Comparison of ENCODE assay signal across 15 cellular contexts in genomic region chr1:186842547-186842946, GRCh38. TPM values are rescaled to one million over a fixed set of nuclear protein-coding genes. Genes with fewer than 3 reads are reported as not detected.
A peak's percentile ranks its signal among the peaks of the same experiment; 100 is the strongest.
DNase-seq lines count a peak whose midpoint lies in the region; ATAC-seq and TF ChIP-seq lines count a peak whose summit lies in the region.
"Had no signal": no experiment of that assay in that cellular context is flagged by ENCODE, and none has a peak within 500 bp of the region (broad histone marks: within the 10 kb centered on the region; RNA-seq: fewer than 3 reads in every experiment).

No MANE protein-coding gene starts in this region.

- peaks cover 5% of the 10 kb centered on the region; the same call in 2 of the 3 replicates for H3K4me1 Mint-ChIP-seq in GM23338

- H3K9me3 ChIP-seq in mucosa of descending colon (no peaks in the 10 kb centered on the region), testis (no peaks in the 10 kb centered on the region)

- H3K4me2 ChIP-seq in GM23338, result no peak overlapping the region
- H3K4me2 ChIP-seq: PC-9 had no signal

- TF ChIP-seq POLR2A in testis (IDR thresholded peaks at IDR 0.05), result no peak
- TF ChIP-seq POLR2A in lower leg skin (IDR thresholded peaks at IDR 0.05), result no peak

- H3K27ac ChIP-seq in testis (no peak overlapping the region), GM23338 (ENCODE audit: low read depth) (no peak overlapping the region)
- H3K27ac ChIP-seq: C4-2B, PC-9 had no signal

- no peaks in the 10 kb centered on the region for H3F3A ChIP-seq in GM23338 (replicated peaks; ENCODE audit: low read depth)

- intact Hi-C loops in left ventricle myocardium superior (cut with micrococcal nuclease) (no loop called here), cardiac septum (cut with DNase I) (no loop called here), mucosa of descending colon (cut with DNase I, micrococcal nuclease) (no loop called here), testis (cut with DNase I; ENCODE audit: low total_unique reads) (no loop called here), lower leg skin (cut with DNase I; ENCODE audit: low total_unique reads) (no loop called here)

- no peaks in the 10 kb centered on the region for H3K36me3 Mint-ChIP-seq in GM23338 (ENCODE audit: low read depth)

- H4K20me1 ChIP-seq in GM23338 (replicated peaks; ENCODE audit: insufficient read depth), result no peaks in the 10 kb centered on the region

- H2AFZ ChIP-seq in GM23338, result no peak overlapping the region
- H2AFZ ChIP-seq: PC-9 had no signal

- H3K36me3 ChIP-seq in mucosa of descending colon (ENCODE audit: low read depth), result no peaks in the 10 kb centered on the region
- no peaks in the 10 kb centered on the region for H3K36me3 ChIP-seq in testis (ENCODE audit: low read depth, missing control alignments)
- no peaks in the 10 kb centered on the region for H3K36me3 ChIP-seq in GM23338 (ENCODE audit: insufficient read depth)

- H3K4me3 ChIP-seq in mucosa of descending colon, result no peak overlapping the region
- no peak overlapping the region for H3K4me3 ChIP-seq in testis
- no peak overlapping the region for H3K4me3 ChIP-seq in lower leg skin (ENCODE audit: low read depth, poor library complexity, severe bottlenecking)
- no peak overlapping the region for H3K4me3 ChIP-seq in GM23338
- H3K4me3 ChIP-seq: PC-9 had no signal

- H3K9me3 Mint-ChIP-seq in GM23338, result no peaks in the 10 kb centered on the region

- ATAC-seq in left ventricle myocardium superior (peak; percentile 50), mucosa of descending colon (peak; percentile 68), GM23338 (no peak)

- DNase-seq in left ventricle myocardium superior (no peak), cardiac septum (ENCODE audit: low spot score) (no peak), NCI-H526 treated with DMSO at 0.1 percent for 48 hours (lab: John Stamatoyannopoulos, UW) (peak; percentile 97), mucosa of descending colon (peak in 1 of 3 donors; percentile 14), testis (peak; percentile 20), lower leg skin (ENCODE audit: low spot score in 2 of 2) (no peak), GM23338 (ENCODE audit: low spot score) (no peak)
- no peak for DNase-seq in activated CD4-positive, alpha-beta T cell treated with anti-CD3 and anti-CD28 coated beads, Interleukin-2, amount 50 U/mL, for 48 hours
- DNase-seq: DMS 273 treated with DMSO at 0.1 percent for 48 hours, NCI-H1105 treated with DMSO at 0.1 percent for 48 hours, NCI-H1930, NCI-H446, NCI-H748 treated with DMSO at 0.1 percent for 48 hours, PC-9 had no signal

- no peak overlapping the region for H3K4me3 Mint-ChIP-seq in GM23338

- H3K9me2 ChIP-seq in GM23338 (ENCODE audit: insufficient read depth), result no peaks in the 10 kb centered on the region

- H3K4me1 ChIP-seq in mucosa of descending colon (ENCODE audit: low read depth) (peaks cover 4% of the 10 kb centered on the region), testis (peaks cover 6% of the 10 kb centered on the region), GM23338 (ENCODE audit: insufficient read depth) (no peaks in the 10 kb centered on the region)

- H3K27me3 Mint-ChIP-seq in GM23338 (ENCODE audit: insufficient read depth, low read depth, poor library complexity), result no peaks in the 10 kb centered on the region

- no peak for TF ChIP-seq CTCF in mucosa of descending colon (IDR thresholded peaks at IDR 0.05)
- TF ChIP-seq CTCF in testis (IDR thresholded peaks at IDR 0.05), result no peak
- TF ChIP-seq CTCF in lower leg skin (IDR thresholded peaks at IDR 0.05), result no peak
- TF ChIP-seq CTCF in GM23338 (conservative IDR thresholded peaks at IDR 0.05; ENCODE audit: low read depth in 2 of 2), result no peak

- WGBS in testis, 2 donors, result 41 to 54% methylated on average over 4 of the region's 4 CpGs
- WGBS in lower leg skin, 2 donors, result 61 to 70% methylated on average over 4 of the region's 4 CpGs

- no peak overlapping the region for H3K27ac Mint-ChIP-seq in GM23338

- H3K27me3 ChIP-seq in testis (no peaks in the 10 kb centered on the region), GM23338 (ENCODE audit: insufficient read depth) (no peaks in the 10 kb centered on the region)

- no peaks in the 10 kb centered on the region for H3K79me2 ChIP-seq in GM23338 (replicated peaks; ENCODE audit: insufficient read depth)

TF ChIP-seq in GM23338, 12 proteins besides CTCF, POLR2A, EP300 and RAD21 (continues in another document):
- no peak for TF ChIP-seq ZNF331 (CRISPR knock-in tag; IDR thresholded peaks at IDR 0.05; ENCODE audit: low read depth)
- TF ChIP-seq CREB1 (CRISPR knock-in tag; IDR thresholded peaks at IDR 0.05; ENCODE audit: low read depth), result no peak
- TF ChIP-seq, protein P1, sequence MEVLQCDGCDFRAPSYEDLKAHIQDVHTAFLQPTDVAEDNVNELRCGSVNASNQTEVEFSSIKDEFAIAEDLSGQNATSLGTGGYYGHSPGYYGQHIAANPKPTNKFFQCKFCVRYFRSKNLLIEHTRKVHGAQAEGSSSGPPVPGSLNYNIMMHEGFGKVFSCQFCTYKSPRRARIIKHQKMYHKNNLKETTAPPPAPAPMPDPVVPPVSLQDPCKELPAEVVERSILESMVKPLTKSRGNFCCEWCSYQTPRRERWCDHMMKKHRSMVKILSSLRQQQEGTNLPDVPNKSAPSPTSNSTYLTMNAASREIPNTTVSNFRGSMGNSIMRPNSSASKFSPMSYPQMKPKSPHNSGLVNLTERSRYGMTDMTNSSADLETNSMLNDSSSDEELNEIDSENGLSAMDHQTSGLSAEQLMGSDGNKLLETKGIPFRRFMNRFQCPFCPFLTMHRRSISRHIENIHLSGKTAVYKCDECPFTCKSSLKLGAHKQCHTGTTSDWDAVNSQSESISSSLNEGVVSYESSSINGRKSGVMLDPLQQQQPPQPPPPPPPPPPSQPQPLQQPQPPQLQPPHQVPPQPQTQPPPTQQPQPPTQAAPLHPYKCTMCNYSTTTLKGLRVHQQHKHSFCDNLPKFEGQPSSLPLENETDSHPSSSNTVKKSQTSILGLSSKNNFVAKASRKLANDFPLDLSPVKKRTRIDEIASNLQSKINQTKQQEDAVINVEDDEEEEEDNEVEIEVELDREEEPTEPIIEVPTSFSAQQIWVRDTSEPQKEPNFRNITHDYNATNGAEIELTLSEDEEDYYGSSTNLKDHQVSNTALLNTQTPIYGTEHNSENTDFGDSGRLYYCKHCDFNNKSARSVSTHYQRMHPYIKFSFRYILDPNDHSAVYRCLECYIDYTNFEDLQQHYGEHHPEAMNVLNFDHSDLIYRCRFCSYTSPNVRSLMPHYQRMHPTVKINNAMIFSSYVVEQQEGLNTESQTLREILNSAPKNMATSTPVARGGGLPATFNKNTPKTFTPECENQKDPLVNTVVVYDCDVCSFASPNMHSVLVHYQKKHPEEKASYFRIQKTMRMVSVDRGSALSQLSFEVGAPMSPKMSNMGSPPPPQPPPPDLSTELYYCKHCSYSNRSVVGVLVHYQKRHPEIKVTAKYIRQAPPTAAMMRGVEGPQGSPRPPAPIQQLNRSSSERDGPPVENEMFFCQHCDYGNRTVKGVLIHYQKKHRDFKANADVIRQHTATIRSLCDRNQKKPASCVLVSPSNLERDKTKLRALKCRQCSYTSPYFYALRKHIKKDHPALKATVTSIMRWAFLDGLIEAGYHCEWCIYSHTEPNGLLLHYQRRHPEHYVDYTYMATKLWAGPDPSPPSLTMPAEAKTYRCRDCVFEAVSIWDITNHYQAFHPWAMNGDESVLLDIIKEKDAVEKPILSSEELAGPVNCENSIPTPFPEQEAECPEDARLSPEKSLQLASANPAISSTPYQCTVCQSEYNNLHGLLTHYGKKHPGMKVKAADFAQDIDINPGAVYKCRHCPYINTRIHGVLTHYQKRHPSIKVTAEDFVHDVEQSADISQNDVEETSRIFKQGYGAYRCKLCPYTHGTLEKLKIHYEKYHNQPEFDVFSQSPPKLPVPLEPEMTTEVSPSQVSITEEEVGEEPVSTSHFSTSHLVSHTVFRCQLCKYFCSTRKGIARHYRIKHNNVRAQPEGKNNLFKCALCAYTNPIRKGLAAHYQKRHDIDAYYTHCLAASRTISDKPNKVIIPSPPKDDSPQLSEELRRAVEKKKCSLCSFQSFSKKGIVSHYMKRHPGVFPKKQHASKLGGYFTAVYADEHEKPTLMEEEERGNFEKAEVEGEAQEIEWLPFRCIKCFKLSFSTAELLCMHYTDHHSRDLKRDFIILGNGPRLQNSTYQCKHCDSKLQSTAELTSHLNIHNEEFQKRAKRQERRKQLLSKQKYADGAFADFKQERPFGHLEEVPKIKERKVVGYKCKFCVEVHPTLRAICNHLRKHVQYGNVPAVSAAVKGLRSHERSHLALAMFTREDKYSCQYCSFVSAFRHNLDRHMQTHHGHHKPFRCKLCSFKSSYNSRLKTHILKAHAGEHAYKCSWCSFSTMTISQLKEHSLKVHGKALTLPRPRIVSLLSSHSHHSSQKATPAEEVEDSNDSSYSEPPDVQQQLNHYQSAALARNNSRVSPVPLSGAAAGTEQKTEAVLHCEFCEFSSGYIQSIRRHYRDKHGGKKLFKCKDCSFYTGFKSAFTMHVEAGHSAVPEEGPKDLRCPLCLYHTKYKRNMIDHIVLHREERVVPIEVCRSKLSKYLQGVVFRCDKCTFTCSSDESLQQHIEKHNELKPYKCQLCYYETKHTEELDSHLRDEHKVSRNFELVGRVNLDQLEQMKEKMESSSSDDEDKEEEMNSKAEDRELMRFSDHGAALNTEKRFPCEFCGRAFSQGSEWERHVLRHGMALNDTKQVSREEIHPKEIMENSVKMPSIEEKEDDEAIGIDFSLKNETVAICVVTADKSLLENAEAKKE (CRISPR knock-in tag; IDR thresholded peaks at IDR 0.05), result no peak

RNA-seq across cellular contexts. Expression of gene PLA2G4A, which starts 13.8 kb away (rescaled TPM):
- total RNA-seq in left ventricle myocardium superior (1.4 TPM), cardiac septum (1.3 TPM), mucosa of descending colon (10 to 100 TPM in 1 of 3 donors, 1 to 10 TPM in 2; 5.3 to 26.8 (median 6.9) TPM), testis (1 to 10 TPM; 6.4 TPM), lower leg skin (10 to 100 TPM in 3 of 4 donors, 1 to 10 TPM in 1; 9.5 to 15.3 (median 11.2) TPM)
- polyA plus RNA-seq in testis (ENCODE audit: insufficient read depth, low read depth, low replicate concordance) (4.9 TPM), GM23338 (2016; fragmentation: Nextera tagmentation; extraction: Ambion mirVana) (1.1 TPM in 2 replicates)
- 1.7 and 3.8 TPM in 2 replicates for total RNA-seq in GM23338 (2014; rRNA removed; shearing (Covaris generic))

Comparison
In these comparisons a context has a peak if more than half of its experiments do, and no peak if none do; other contexts are left out.
1. DNase-seq: peak in NCI-H526 treated with DMSO at 0.1 percent for 48 hours (single experiment) and testis (single experiment); none in left ventricle myocardium superior (single experiment), cardiac septum (single experiment), activated CD4-positive, alpha-beta T cell treated with anti-CD3 and anti-CD28 coated beads, Interleukin-2, amount 50 U/mL, for 48 hours (0 of 2), lower leg skin (0 of 2) and GM23338 (single experiment).